In genomic region chr20:35052616-35053015, GRCh38 we compare ENCODE assay signal across 8 cellular contexts. TPM values are rescaled to one million over a fixed set of nuclear protein-coding genes. Genes with fewer than 3 reads are reported as not detected.
A peak's percentile ranks its signal among the peaks of the same experiment; 100 is the strongest.
DNase-seq lines count a peak whose midpoint lies in the region; TF ChIP-seq lines count a peak whose summit lies in the region.
"Not testable (repeated sequence)": the region's sequence is repeated elsewhere in the genome, so short reads cannot be mapped to it uniquely, and the experiment has no call there.

No MANE protein-coding gene starts in this region.

- BruUV-seq in MCF 10A (replicated peaks; lab: Mats Ljungman, UMichigan): not testable (repeated sequence)

- peak overlapping the region; percentile 25; the same call in 1 of the 2 replicates for H3K4me3 ChIP-seq in SK-N-MC
- not testable (repeated sequence) for H3K4me3 ChIP-seq in epithelial cell of esophagus (ENCODE audit: low read length); neural progenitor cell; thyroid gland (replicated peaks in 1 of 3)

- not testable (repeated sequence) for H3K79me2 ChIP-seq in neural progenitor cell (ENCODE audit: low read depth)

- CTCF ChIA-PET in MCF 10A (lab: Yijun Ruan, JAX): not testable (repeated sequence)

- H3K4me2 ChIP-seq in neural progenitor cell: not testable (repeated sequence)

- POLR2A ChIA-PET in MCF 10A (lab: Yijun Ruan, JAX): not testable (repeated sequence)

- intact Hi-C loops in MCF 10A (cut with micrococcal nuclease); thyroid gland (cut with DNase I): not testable (repeated sequence)

- not testable (repeated sequence) for H3K4me3 Mint-ChIP-seq in MCF 10A (ENCODE audit: unreplicated experiment)
- peak overlapping the region; percentile 43 for H3K4me3 Mint-ChIP-seq in neural progenitor cell

- H4K20me1 ChIP-seq in neural progenitor cell (ENCODE audit: low read depth): peaks cover 11% of the 10 kb centered on the region

- TF ChIP-seq CTCF in MCF 10A (IDR thresholded peaks at IDR 0.05; ENCODE audit: unreplicated experiment); epithelial cell of esophagus (IDR thresholded peaks at IDR 0.05; ENCODE audit: insufficient read depth, low read depth, low read length, missing control alignments); neural progenitor cell (IDR thresholded peaks at IDR 0.05); thyroid gland (IDR thresholded peaks at IDR 0.05): not testable (repeated sequence)

- not testable (repeated sequence) for H3K27me3 Mint-ChIP-seq in MCF 10A (ENCODE audit: insufficient read depth, unreplicated experiment); neural progenitor cell (ENCODE audit: insufficient read depth, low read depth)

- not testable (repeated sequence) for H3K9ac ChIP-seq in SK-N-MC (ENCODE audit: insufficient read length); neural progenitor cell

- DNase-seq in Daoy (ENCODE audit: low read depth) (peak; percentile 13), HS-5 (ENCODE audit: low read depth) (peak; percentile 4), SK-N-MC (ENCODE audit: low read depth, low spot score) (peak; percentile 22), MCF 10A (ENCODE audit: unreplicated experiment) (peak; percentile 48), epithelial cell of esophagus (ENCODE audit: low read depth) (peak; percentile 67), iris pigment epithelial cell (ENCODE audit: low read depth) (peak; percentile 79), thyroid gland (peak; percentile 10 to 35)
- DNase-seq in neural progenitor cell (ENCODE audit: low spot score): not testable (repeated sequence)

- H3K27me3 ChIP-seq in neural progenitor cell, thyroid gland: not testable (repeated sequence)

- not testable (repeated sequence) for H3K27ac Mint-ChIP-seq in MCF 10A (ENCODE audit: low read depth, unreplicated experiment); neural progenitor cell

- H3K9me3 ChIP-seq in SK-N-MC (ENCODE audit: low read depth, low read length); neural progenitor cell (ENCODE audit: low read depth); thyroid gland: not testable (repeated sequence)

- not testable (repeated sequence) for H3K4me1 Mint-ChIP-seq in MCF 10A (ENCODE audit: insufficient read depth, unreplicated experiment); neural progenitor cell

- peaks cover 50% of the 10 kb centered on the region for H3K36me3 Mint-ChIP-seq in MCF 10A (ENCODE audit: insufficient read depth, unreplicated experiment)
- peaks cover 14% of the 10 kb centered on the region for H3K36me3 Mint-ChIP-seq in neural progenitor cell

- not testable (repeated sequence) for TF ChIP-seq POLR2A in thyroid gland (IDR thresholded peaks at IDR 0.05)

- H3K27ac ChIP-seq in SK-N-MC: peak overlapping the region; percentile 84; the same call in 1 of the 2 replicates
- H3K27ac ChIP-seq in neural progenitor cell: not testable (repeated sequence)
- peak overlapping the region in 1 of 3 donors; percentile 21 for H3K27ac ChIP-seq in thyroid gland

- H3K4me1 ChIP-seq in neural progenitor cell, thyroid gland: not testable (repeated sequence)

- peaks cover 22% of the 10 kb centered on the region for H3K36me3 ChIP-seq in SK-N-MC (ENCODE audit: insufficient read depth, low read length)
- H3K36me3 ChIP-seq in neural progenitor cell: not testable (repeated sequence)
- peaks cover 10 to 15% of the 10 kb centered on the region in 2 donors for H3K36me3 ChIP-seq in thyroid gland

- WGBS in thyroid gland, 2 donors: 55 to 58% methylated on average over 5 of the region's 5 CpGs

- not testable (repeated sequence) for H3K9me3 Mint-ChIP-seq in MCF 10A (ENCODE audit: unreplicated experiment); neural progenitor cell

- H3F3A ChIP-seq in neural progenitor cell (ENCODE audit: low read depth): not testable (repeated sequence)

- not testable (repeated sequence) for H2AFZ ChIP-seq in neural progenitor cell (replicated peaks)

RNA-seq across cellular contexts. Expression of gene TRPC4AP, which starts 40.0 kb away (rescaled TPM):
- total RNA-seq in Daoy (2014; rRNA removed; shearing (Covaris generic)): 20.2 and 25.7 TPM in 2 replicates
- total RNA-seq in MCF 10A (2022) (51.8 and 56.3 TPM in 2 replicates), neural progenitor cell (ENCODE audit: low replicate concordance) (73.0 and 96.4 TPM in 2 replicates), thyroid gland (10 to 100 TPM; 53.3 to 76.8 (median 73.5) TPM)
